ENCODE assay signal across 12 cellular contexts in genomic region chr10:44293842-44294241, GRCh38.
A peak's percentile ranks its signal among the peaks of the same experiment; 100 is the strongest.
DNase-seq lines count a peak whose midpoint lies in the region; ATAC-seq and TF ChIP-seq lines count a peak whose summit lies in the region.
"Had no signal": no experiment of that assay in that cellular context is flagged by ENCODE, and none has a peak within 500 bp of the region (broad histone marks: within the 10 kb centered on the region; RNA-seq: fewer than 3 reads in every experiment).

No MANE protein-coding gene starts in this region.

- H3K4me3 Mint-ChIP-seq in activated T-cell treated with anti-CD3 and anti-CD28 coated beads, Interleukin-2, amount 50 U/mL, for 24 hours = no peak overlapping the region

- DNase-seq in Peyer's patch (peak in 1 of 3 donors; percentile 56), esophagus squamous epithelium (lab: John Stamatoyannopoulos, UW) (no peak), lower lobe of right lung (peak; percentile 69), thyroid gland (peak; percentile 55 to 65), NCI-H345 (lab: John Stamatoyannopoulos, UW) (no peak), DMS 273 treated with DMSO at 0.1 percent for 48 hours (lab: John Stamatoyannopoulos, UW) (no peak), NCI-H69 (lab: John Stamatoyannopoulos, UW) (no peak)
- no peak for DNase-seq in activated T-cell treated with anti-CD3 and anti-CD28 coated beads, Interleukin-2, amount 50 U/mL, for 24 hours
- DNase-seq: cortex of kidney, NCI-H1930 had no signal

- H3K9me3 Mint-ChIP-seq in activated T-cell treated with anti-CD3 and anti-CD28 coated beads, Interleukin-2, amount 50 U/mL, for 24 hours = no peaks in the 10 kb centered on the region

- H3K27me3 Mint-ChIP-seq in activated T-cell treated with anti-CD3 and anti-CD28 coated beads, Interleukin-2, amount 50 U/mL, for 24 hours = peaks cover 24% of the 10 kb centered on the region

- H3K4me1 ChIP-seq in Peyer's patch (peaks cover 0 to 5% (median 0%) of the 10 kb centered on the region in 4 donors), esophagus squamous epithelium (peaks cover 6 to 30% (median 7%) of the 10 kb centered on the region in 3 donors), lower lobe of right lung (peaks cover 21% of the 10 kb centered on the region), thyroid gland (peaks cover 8 to 12% of the 10 kb centered on the region in 2 donors)

- TF ChIP-seq POLR2A in Peyer's patch (IDR thresholded peaks at IDR 0.05) (no peak), esophagus squamous epithelium (IDR thresholded peaks at IDR 0.05) (no peak), thyroid gland (IDR thresholded peaks at IDR 0.05) (no peak)

- H3K9me3 ChIP-seq in Peyer's patch (no peaks in the 10 kb centered on the region), esophagus squamous epithelium (no peaks in the 10 kb centered on the region), lower lobe of right lung (no peaks in the 10 kb centered on the region), thyroid gland (no peaks in the 10 kb centered on the region)
- H3K9me3 ChIP-seq: neutrophil had no signal

- no peaks in the 10 kb centered on the region for H3K4me1 Mint-ChIP-seq in activated T-cell treated with anti-CD3 and anti-CD28 coated beads, Interleukin-2, amount 50 U/mL, for 24 hours (ENCODE audit: low read depth)

- intact Hi-C loops in esophagus squamous epithelium (cut with DNase I) = no loop called here
- intact Hi-C loops in lower lobe of right lung (cut with DNase I) = no loop called here
- intact Hi-C loops in thyroid gland (cut with DNase I) = no loop called here

- H3K27me3 ChIP-seq in Peyer's patch = no peaks in the 10 kb centered on the region
- peaks cover 0 to 49% (median 2%) of the 10 kb centered on the region in 4 donors for H3K27me3 ChIP-seq in esophagus squamous epithelium
- H3K27me3 ChIP-seq in lower lobe of right lung (ENCODE audit: low read depth) = no peaks in the 10 kb centered on the region
- no peaks in the 10 kb centered on the region for H3K27me3 ChIP-seq in thyroid gland

- H3K27ac Mint-ChIP-seq in activated T-cell treated with anti-CD3 and anti-CD28 coated beads, Interleukin-2, amount 50 U/mL, for 24 hours = no peak overlapping the region

- WGBS in esophagus squamous epithelium, 2 donors = 59 to 70% methylated on average over 6 to 7 of the region's 7 CpGs
- 28 to 34% methylated on average over 7 of the region's 7 CpGs for WGBS in thyroid gland, 2 donors

- no peak for TF ChIP-seq CTCF in Peyer's patch (IDR thresholded peaks at IDR 0.05)
- no peak for TF ChIP-seq CTCF in esophagus squamous epithelium (IDR thresholded peaks at IDR 0.05)
- TF ChIP-seq CTCF in lower lobe of right lung (IDR thresholded peaks at IDR 0.05) = no peak
- TF ChIP-seq CTCF in thyroid gland (IDR thresholded peaks at IDR 0.05) = no peak

- H3K36me3 ChIP-seq in Peyer's patch (no peaks in the 10 kb centered on the region), esophagus squamous epithelium (no peaks in the 10 kb centered on the region), lower lobe of right lung (no peaks in the 10 kb centered on the region), thyroid gland (no peaks in the 10 kb centered on the region)
- H3K36me3 ChIP-seq: neutrophil had no signal

- no peaks in the 10 kb centered on the region for H3K36me3 Mint-ChIP-seq in activated T-cell treated with anti-CD3 and anti-CD28 coated beads, Interleukin-2, amount 50 U/mL, for 24 hours (ENCODE audit: low read depth)

- H3K4me3 ChIP-seq in Peyer's patch (no peak overlapping the region), esophagus squamous epithelium (peak overlapping the region in 2 of 4 donors; percentile 3 to 11), lower lobe of right lung (no peak overlapping the region), thyroid gland (replicated peaks in 1 of 3) (no peak overlapping the region)
- H3K4me3 ChIP-seq: GM12878 had no signal

- peak; percentile 95 to 97 for ATAC-seq in lower lobe of right lung

- H3K27ac ChIP-seq in Peyer's patch = peak overlapping the region; percentile 58 to 86 (median 72)
- peak overlapping the region; percentile 43 to 87 (median 76) for H3K27ac ChIP-seq in esophagus squamous epithelium
- H3K27ac ChIP-seq in lower lobe of right lung = peak overlapping the region; percentile 87
- H3K27ac ChIP-seq in thyroid gland = peak overlapping the region; percentile 10 to 69 (median 47)
- H3K27ac ChIP-seq: neutrophil had no signal

Comparison
In these comparisons a context has a peak if more than half of its experiments do, and no peak if none do; other contexts are left out.
1. DNase-seq: peak in lower lobe of right lung (single experiment) and thyroid gland (2 of 2); none in esophagus squamous epithelium (single experiment), NCI-H345 (single experiment), activated T-cell treated with anti-CD3 and anti-CD28 coated beads, Interleukin-2, amount 50 U/mL, for 24 hours (single experiment), DMS 273 treated with DMSO at 0.1 percent for 48 hours (single experiment) and NCI-H69 (single experiment).
2. Peak in every context shown above with its lines, with median percentiles within 50 percentile points of each other: H3K27ac ChIP-seq.